In genomic region chr5:131854134-131854533, GRCh38 we compare ENCODE assay signal across 11 cellular contexts. TPM values are rescaled to one million over a fixed set of nuclear protein-coding genes. Genes with fewer than 3 reads are reported as not detected.
DNase-seq lines count a peak whose midpoint lies in the region; ATAC-seq and TF ChIP-seq lines count a peak whose summit lies in the region.
"Had no signal": no experiment of that assay in that cellular context is flagged by ENCODE, and none has a peak within 500 bp of the region (broad histone marks: within the 10 kb centered on the region; RNA-seq: fewer than 3 reads in every experiment).

No MANE protein-coding gene starts in this region.

- peak overlapping the region in 1 of 2 donors; percentile 16 for H3K4me3 Mint-ChIP-seq in effector memory CD8-positive, alpha-beta T cell

- H3K36me3 ChIP-seq in stomach, result no peaks in the 10 kb centered on the region
- H3K36me3 ChIP-seq: left lung had no signal

- H3K36me3 Mint-ChIP-seq in effector memory CD8-positive, alpha-beta T cell (ENCODE audit: insufficient read depth), result no peaks in the 10 kb centered on the region

- peak overlapping the region; percentile 49 to 84 for H3K27ac Mint-ChIP-seq in effector memory CD8-positive, alpha-beta T cell

- peaks cover 5 to 6% of the 10 kb centered on the region in 2 donors for H3K9me3 Mint-ChIP-seq in effector memory CD8-positive, alpha-beta T cell

- ATAC-seq in GM18519 (IDR thresholded peaks at IDR 0.05; ENCODE audit: low FRiP score, unreplicated experiment) (peak; percentile 41), GM21723 (IDR thresholded peaks at IDR 0.05; ENCODE audit: unreplicated experiment) (peak; percentile 73), HG03045 (IDR thresholded peaks at IDR 0.05; ENCODE audit: unreplicated experiment) (no peak)
- peak; percentile 54 for ATAC-seq in effector memory CD8-positive, alpha-beta T cell (replicated peaks)
- ATAC-seq: left lung had no signal

- TF ChIP-seq EP300 in stomach (IDR thresholded peaks at IDR 0.05), result no peak

- DNase-seq in LHCN-M2 (ENCODE audit: low read depth) (peak; percentile 1), putamen (ENCODE audit: low spot score) (no peak), stomach (no peak), GM10266 (ENCODE audit: extremely low spot score) (no peak)
- DNase-seq in effector memory CD8-positive, alpha-beta T cell, result no peak
- DNase-seq: GDM1, left lung, NCI-H510A treated with DMSO at 0.1 percent for 48 hours had no signal

- H3K27me3 ChIP-seq in stomach, result no peaks in the 10 kb centered on the region
- H3K27me3 ChIP-seq: left lung had no signal

- peaks cover 0 to 6% of the 10 kb centered on the region in 2 donors for H3K27me3 Mint-ChIP-seq in effector memory CD8-positive, alpha-beta T cell

- peaks cover 6 to 24% of the 10 kb centered on the region in 2 donors for H3K4me1 Mint-ChIP-seq in effector memory CD8-positive, alpha-beta T cell (ENCODE audit: low read depth in 2 of 2)

- no peak for TF ChIP-seq POLR2A in stomach (IDR thresholded peaks at IDR 0.05)

- H3K9me3 ChIP-seq in stomach, result peaks cover 0 to 4% (median under 1%) of the 10 kb centered on the region in 4 donors

- H3K27ac ChIP-seq in stomach, result no peak overlapping the region
- H3K27ac ChIP-seq: left lung had no signal

- H3K4me3 ChIP-seq in stomach, result no peak overlapping the region
- H3K4me3 ChIP-seq: left lung had no signal

- intact Hi-C loops in stomach (cut with DNase I; ENCODE audit: low total_unique reads), result no loop called here

- TF ChIP-seq CTCF in stomach (IDR thresholded peaks at IDR 0.05) (no peak), GM10266 (IDR thresholded peaks at IDR 0.05; ENCODE audit: control insufficient read depth, insufficient read depth, low read depth, missing control alignments) (no peak)

- H3K4me1 ChIP-seq in stomach, result no peaks in the 10 kb centered on the region
- H3K4me1 ChIP-seq: left lung had no signal

RNA-seq across cellular contexts. Expression of gene FNIP1, which starts 57.3 kb away (rescaled TPM):
- 46.8 and 55.4 TPM in 2 replicates for total RNA-seq in LHCN-M2 (2014; rRNA removed)
- 6.5 TPM for polyA plus RNA-seq in LHCN-M2 (2012)
- 10 to 100 TPM; 15.4 to 86.1 (median 34.8) TPM for total RNA-seq in stomach
- polyA plus RNA-seq in stomach, result 1 to 10 TPM; 3.2 to 4.7 (median 3.7) TPM
